8 cellular contexts compared by ENCODE assay signal in the genomic region with DNA sequence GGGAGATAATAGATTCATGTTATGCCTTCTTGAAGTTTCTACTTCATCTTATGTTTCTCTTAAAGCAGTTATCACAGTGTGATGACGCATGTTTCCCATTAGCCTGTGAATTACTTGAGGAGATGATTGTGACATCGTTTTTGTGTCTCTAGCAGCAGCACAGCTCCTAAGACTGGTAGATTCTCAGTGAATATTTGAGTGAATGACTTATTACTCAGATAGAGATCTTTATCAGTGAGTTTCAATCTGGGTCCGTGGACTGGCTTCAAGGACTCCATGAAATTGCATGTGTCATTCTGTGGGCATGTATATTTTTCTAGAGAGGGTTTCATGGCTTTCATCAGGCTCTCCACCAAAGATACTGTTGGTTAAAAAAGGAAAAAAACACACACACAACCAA. TPM values are rescaled to one million over a fixed set of nuclear protein-coding genes. Genes with fewer than 3 reads are reported as not detected.
DNase-seq lines count a peak whose midpoint lies in the region; ATAC-seq and TF ChIP-seq lines count a peak whose summit lies in the region.

No MANE protein-coding gene starts in this region.

- intact Hi-C loops in left ventricle myocardium inferior (cut with micrococcal nuclease) (no loop called here), left cardiac atrium (cut with DNase I) (no loop called here), uterus (cut with DNase I; ENCODE audit: low total_unique reads) (no loop called here)

- ATAC-seq in left cardiac atrium (no peak), GM21526 (IDR thresholded peaks at IDR 0.05; ENCODE audit: low FRiP score, unreplicated experiment) (no peak), HG03520 (IDR thresholded peaks at IDR 0.05; ENCODE audit: unreplicated experiment) (no peak)

- no peak for TF ChIP-seq POLR2A in uterus (IDR thresholded peaks at IDR 0.05)

- TF ChIP-seq CTCF in left ventricle myocardium inferior (IDR thresholded peaks at IDR 0.05; ENCODE audit: borderline replicate concordance) (no peak), uterus (IDR thresholded peaks at IDR 0.05) (no peak)

- H3K27me3 ChIP-seq in left ventricle myocardium inferior (ENCODE audit: low read depth) (no peaks in the 10 kb centered on the region), layer of hippocampus (ENCODE audit: control insufficient read depth, insufficient read depth, low read length) (no peaks in the 10 kb centered on the region), uterus (no peaks in the 10 kb centered on the region)

- DNase-seq in left ventricle myocardium inferior (no peak), left cardiac atrium (no peak), uterus (no peak), DMS79 treated with DMSO at 0.1 percent for 48 hours (lab: John Stamatoyannopoulos, UW) (no peak)
- DNase-seq in activated naive CD4-positive, alpha-beta T cell treated with anti-CD3 and anti-CD28 coated beads, Interleukin-2, amount 50 U/mL, for 16 hours = peak; percentile 25

- H3K4me1 ChIP-seq in left ventricle myocardium inferior (peaks cover 99% of the 10 kb centered on the region), uterus (peaks cover 15 to 24% of the 10 kb centered on the region in 2 donors)

- H3K4me3 ChIP-seq in left ventricle myocardium inferior (no peak overlapping the region), uterus (no peak overlapping the region)

- H3K27ac ChIP-seq in left ventricle myocardium inferior (replicated peaks) (peak overlapping the region; percentile 97), layer of hippocampus (ENCODE audit: low read depth, low read length) (peak overlapping the region; percentile 76), uterus (peak overlapping the region; percentile 48 to 89)

- H3K9me3 ChIP-seq in left ventricle myocardium inferior (replicated peaks) (no peaks in the 10 kb centered on the region), uterus (no peaks in the 10 kb centered on the region)

- H3K36me3 ChIP-seq in left ventricle myocardium inferior (peaks cover 12% of the 10 kb centered on the region), uterus (no peaks in the 10 kb centered on the region)

RNA-seq across cellular contexts. Expression of gene YPEL2, which starts 29.9 kb away (rescaled TPM):
- 36.3 TPM for total RNA-seq in left ventricle myocardium inferior
- total RNA-seq in left cardiac atrium = 10 to 100 TPM; 10.5 to 25.4 TPM
- total RNA-seq in uterus = 10 to 100 TPM; 21.2 to 91.7 (median 25.0) TPM
